ENCODE assay signal across 22 cellular contexts in genomic region chr16:82960923-82961322, GRCh38.
"Had no signal": no experiment of that assay in that cellular context is flagged by ENCODE, and none has a peak within 500 bp of the region (broad histone marks: within the 10 kb centered on the region; RNA-seq: fewer than 3 reads in every experiment).

No MANE protein-coding gene starts in this region.

- H3K36me3 ChIP-seq: colonic mucosa, esophagus squamous epithelium, gastrocnemius medialis, heart right ventricle, left lung, lower lobe of right lung had no signal

- DNase-seq: colonic mucosa; cortex of kidney; effector CD8-positive, alpha-beta T cell; effector memory CD8-positive, alpha-beta T cell; endodermal cell; erythroblast; esophagus squamous epithelium; foreskin fibroblast; foreskin melanocyte; gastrocnemius medialis; glutamatergic neuron; head of caudate nucleus; heart right ventricle; hippocampal formation; left cardiac atrium; left lung; left ventricle myocardium superior; lower lobe of right lung; mesenchymal stem cell; mucosa of descending colon had no signal

- H3K27ac ChIP-seq: colonic mucosa, epithelial cell of prostate, esophagus squamous epithelium, gastrocnemius medialis, heart right ventricle, left lung, lower lobe of right lung had no signal

- H3K4me3 ChIP-seq: colonic mucosa, esophagus squamous epithelium, gastrocnemius medialis, heart right ventricle, left lung, lower lobe of right lung, mucosa of descending colon had no signal

- H3K4me1 ChIP-seq: colonic mucosa, esophagus squamous epithelium, gastrocnemius medialis, left lung, lower lobe of right lung had no signal

- H3K9me3 ChIP-seq: colonic mucosa, esophagus squamous epithelium, gastrocnemius medialis, heart right ventricle, left lung, lower lobe of right lung, mucosa of descending colon had no signal

- H3K27me3 ChIP-seq: colonic mucosa, esophagus squamous epithelium, gastrocnemius medialis, heart right ventricle, left lung had no signal

- ATAC-seq: effector memory CD8-positive, alpha-beta T cell; esophagus mucosa; gastrocnemius medialis; heart right ventricle; left cardiac atrium; left lung; left ventricle myocardium superior; lower lobe of right lung; mucosa of descending colon had no signal
